In the genomic region with DNA sequence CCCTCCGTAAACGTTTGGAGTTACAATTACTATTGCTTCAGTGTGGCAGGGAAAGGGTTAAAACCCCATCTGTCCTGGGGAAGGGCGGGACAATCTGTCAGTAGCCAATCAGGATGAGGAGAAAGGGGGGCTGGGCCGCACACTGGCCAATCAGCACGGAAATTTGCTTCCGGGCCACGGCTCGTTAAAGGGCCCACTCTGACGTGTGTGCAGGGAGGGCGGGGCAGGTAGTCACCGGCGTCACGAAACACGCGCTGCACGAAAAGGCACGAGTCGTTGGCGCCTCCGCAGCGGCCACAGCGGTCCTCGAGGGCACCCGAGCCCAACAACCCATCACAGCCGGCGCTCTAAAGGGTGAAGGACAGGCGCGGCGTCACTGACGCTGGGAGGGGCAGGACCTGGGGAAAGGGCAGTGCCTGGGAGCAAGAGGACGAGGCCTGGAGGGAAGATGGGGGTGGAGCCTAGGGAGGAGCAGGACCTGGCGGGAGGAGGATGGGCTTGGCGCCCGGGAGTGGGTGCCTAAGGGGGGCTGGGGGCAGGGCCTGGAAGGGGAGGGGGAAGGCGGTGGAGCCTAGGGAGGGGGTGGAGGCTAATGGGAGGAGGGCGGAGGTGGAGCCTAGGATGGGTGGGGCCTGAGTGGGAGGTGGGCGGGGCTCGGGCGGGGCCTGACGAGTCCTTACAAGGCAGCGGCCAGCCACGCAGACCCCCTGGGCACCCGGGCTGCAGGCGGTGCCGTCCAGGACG, we compare ENCODE assay signal across 8 cellular contexts. TPM values are rescaled to one million over a fixed set of nuclear protein-coding genes. Genes with fewer than 3 reads are reported as not detected.
A peak's percentile ranks its signal among the peaks of the same experiment; 100 is the strongest.
DNase-seq lines count a peak whose midpoint lies in the region; ATAC-seq and TF ChIP-seq lines count a peak whose summit lies in the region.

No MANE protein-coding gene starts in this region.

- no peaks in the 10 kb centered on the region for H3K36me3 Mint-ChIP-seq in activated T-cell treated with anti-CD3 and anti-CD28 coated beads, Interleukin-2, amount 50 U/mL, for 72 hours (ENCODE audit: insufficient read depth in 2 of 2)

- peak; percentile 80 for DNase-seq in DMS153 (lab: John Stamatoyannopoulos, UW)
- peak; percentile 97 for DNase-seq in KBM-7
- DNase-seq in Peyer's patch: peak; percentile 79 to 95 (median 94)
- DNase-seq in activated T-cell treated with anti-CD3 and anti-CD28 coated beads, Interleukin-2, amount 50 U/mL, for 72 hours: peak; percentile 93 to 95
- DNase-seq in mucosa of gallbladder (ENCODE audit: low spot score): peak; percentile 95
- peak; percentile 72 to 82 for DNase-seq in stimulated activated CD8-positive, alpha-beta memory T cell treated with anti-CD3 and anti-CD28 coated beads, Interleukin-2, amount 100 ng/mL, for 1 hour (ENCODE audit: low read depth in 2 of 2)

- no peaks in the 10 kb centered on the region for H3K27me3 ChIP-seq in Peyer's patch

- H3K27ac ChIP-seq in Peyer's patch: peak overlapping the region; percentile 65 to 89 (median 77)

- H3K9me3 ChIP-seq in Peyer's patch: peaks cover 0 to 8% (median 0%) of the 10 kb centered on the region in 4 donors

- TF ChIP-seq CTCF in Peyer's patch (IDR thresholded peaks at IDR 0.05): no peak

- no peak overlapping the region for H3K27ac Mint-ChIP-seq in activated T-cell treated with anti-CD3 and anti-CD28 coated beads, Interleukin-2, amount 50 U/mL, for 72 hours

- no peaks in the 10 kb centered on the region for H3K9me3 Mint-ChIP-seq in activated T-cell treated with anti-CD3 and anti-CD28 coated beads, Interleukin-2, amount 50 U/mL, for 72 hours

- H3K4me1 ChIP-seq in Peyer's patch: peaks cover 3 to 53% (median 7%) of the 10 kb centered on the region in 4 donors

- peak overlapping the region; percentile 87 to 91 for H3K4me3 Mint-ChIP-seq in activated T-cell treated with anti-CD3 and anti-CD28 coated beads, Interleukin-2, amount 50 U/mL, for 72 hours

- in situ Hi-C loops in KBM-7 (cut with MboI; ENCODE audit: low pct_unique_long_range_greater_than_20kb, low sequenced_read_pairs): no loop called here

- H3K36me3 ChIP-seq in Peyer's patch: no peaks in the 10 kb centered on the region

- no peak for TF ChIP-seq POLR2A in Peyer's patch (IDR thresholded peaks at IDR 0.05)

- ATAC-seq in activated T-cell treated with anti-CD3 and anti-CD28 coated beads, Interleukin-2, amount 50 U/mL, for 72 hours (replicated peaks in 1 of 2): peak; percentile 92 to 93
- ATAC-seq in esophagus mucosa: peak; percentile 83
- no peak for ATAC-seq in GM21447 (IDR thresholded peaks at IDR 0.05; ENCODE audit: unreplicated experiment)

- H3K27me3 Mint-ChIP-seq in activated T-cell treated with anti-CD3 and anti-CD28 coated beads, Interleukin-2, amount 50 U/mL, for 72 hours (ENCODE audit: low read depth): peaks cover 2% of the 10 kb centered on the region

- peak overlapping the region; percentile 25 to 54 (median 42) for H3K4me3 ChIP-seq in Peyer's patch

- H3K4me1 Mint-ChIP-seq in activated T-cell treated with anti-CD3 and anti-CD28 coated beads, Interleukin-2, amount 50 U/mL, for 72 hours (ENCODE audit: low read depth): peaks cover 33% of the 10 kb centered on the region

RNA-seq across cellular contexts. Expression of a gene that starts 4.9 kb away (rescaled TPM):
- 10 to 100 TPM in 3 of 4 donors, 1 to 10 TPM in 1; 5.0 to 31.5 (median 25.2) TPM for total RNA-seq in Peyer's patch
- total RNA-seq in activated T-cell treated with anti-CD3 and anti-CD28 coated beads, Interleukin-2, amount 50 U/mL, for 72 hours: 1 to 10 TPM; 4.3 to 5.5 TPM
- total RNA-seq in esophagus mucosa: 6.7 TPM
- total RNA-seq in mucosa of gallbladder: 4.4 TPM

RNA-seq across cellular contexts. Expression of a gene that starts 15.9 kb away (rescaled TPM):
- total RNA-seq in Peyer's patch: not detected
- total RNA-seq in activated T-cell treated with anti-CD3 and anti-CD28 coated beads, Interleukin-2, amount 50 U/mL, for 72 hours: not detected
- not detected for total RNA-seq in esophagus mucosa
- total RNA-seq in mucosa of gallbladder: 0.89 TPM

RNA-seq across cellular contexts. Expression of a gene that starts 17.0 kb away (rescaled TPM):
- 100 to 1,000 TPM in 3 of 4 donors, 1 to 10 TPM in 1; 7.4 to 167 (median 162) TPM for total RNA-seq in Peyer's patch
- 1 to 10 TPM; 1.7 to 3.8 TPM for total RNA-seq in activated T-cell treated with anti-CD3 and anti-CD28 coated beads, Interleukin-2, amount 50 U/mL, for 72 hours
- total RNA-seq in esophagus mucosa: 8.5 TPM
- total RNA-seq in mucosa of gallbladder: 80.5 TPM

RNA-seq across cellular contexts. Expression of a gene that starts 17.8 kb away (rescaled TPM):
- total RNA-seq in Peyer's patch: 10 to 100 TPM in 3 of 4 donors, 1 to 10 TPM in 1; 7.7 to 14.6 (median 12.1) TPM
- total RNA-seq in activated T-cell treated with anti-CD3 and anti-CD28 coated beads, Interleukin-2, amount 50 U/mL, for 72 hours: 10 to 100 TPM; 13.3 to 16.6 TPM
- total RNA-seq in esophagus mucosa: 1.2 TPM
- 11.7 TPM for total RNA-seq in mucosa of gallbladder

RNA-seq across cellular contexts. Expression of a gene that starts 28.9 kb away (rescaled TPM):
- 10 to 100 TPM; 35.5 to 68.5 (median 61.9) TPM for total RNA-seq in Peyer's patch
- total RNA-seq in activated T-cell treated with anti-CD3 and anti-CD28 coated beads, Interleukin-2, amount 50 U/mL, for 72 hours: 10 to 100 TPM; 28.1 to 31.7 TPM
- total RNA-seq in esophagus mucosa: 19.2 TPM
- 41.6 TPM for total RNA-seq in mucosa of gallbladder
